In the genomic region with DNA sequence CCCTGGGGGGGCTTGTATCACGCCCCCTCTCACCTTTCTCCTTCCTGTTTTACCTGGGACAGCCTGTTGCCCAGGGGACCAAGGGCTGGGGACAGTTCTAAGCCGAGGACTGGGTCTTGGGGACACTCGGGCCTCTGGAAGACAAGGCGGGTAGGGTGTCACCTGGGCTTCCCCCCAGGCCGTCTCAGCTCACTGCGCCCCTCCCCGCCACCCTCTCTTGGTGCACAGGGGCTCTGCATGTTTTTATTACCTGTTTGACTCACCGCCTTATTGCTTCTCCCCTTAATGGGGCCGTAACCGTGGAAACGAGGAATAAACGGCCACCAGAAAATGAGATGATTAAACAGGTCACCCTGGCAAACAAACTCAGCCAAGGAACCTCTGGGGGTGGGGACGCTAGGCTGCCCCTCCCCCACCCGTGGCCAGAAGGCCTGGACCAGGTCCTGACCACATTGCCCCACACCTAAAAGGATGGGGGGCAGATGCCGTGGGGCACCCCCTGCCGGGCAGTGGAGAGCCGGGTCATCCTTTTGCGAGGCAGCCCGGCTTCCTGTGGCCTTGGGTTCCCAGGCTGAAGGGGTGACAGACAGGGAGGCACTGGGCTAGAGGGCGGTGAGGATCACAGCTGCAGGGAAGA, we compare ENCODE assay signal across 11 cellular contexts.
DNase-seq lines count a peak whose midpoint lies in the region; ATAC-seq, FAIRE-seq and TF ChIP-seq lines count a peak whose summit lies in the region.
"Had no signal": no experiment of that assay in that cellular context is flagged by ENCODE, and none has a peak within 500 bp of the region (broad histone marks: within the 10 kb centered on the region; RNA-seq: fewer than 3 reads in every experiment).

No MANE protein-coding gene starts in this region.

- DNase-seq in DMS53 (lab: John Stamatoyannopoulos, UW) (peak; percentile 44), DMS53 treated with DMSO at 0.1 percent for 48 hours (lab: John Stamatoyannopoulos, UW; ENCODE audit: unreplicated experiment) (no peak), T1000 (lab: John Stamatoyannopoulos, UW) (peak; percentile 27), HepG2 (ENCODE audit: low spot score) (peak; percentile 71), HAP-1 (ENCODE audit: low spot score in 2 of 2) (no peak), mesenteric fat pad (ENCODE audit: low spot score) (no peak)
- DNase-seq: 8988T; activated B cell treated with CpG ODN at 0.5 μM for 24 hours; activated naive CD4-positive, alpha-beta T cell had no signal

- no peak for FAIRE-seq in HepG2 (lab: Jason Lieb, UNC)

- no peak overlapping the region for H3K4me3 Mint-ChIP-seq in stimulated activated memory B cell treated with anti-CD40 and anti-IgM and Interleukin-4, amounts not matched to agents 10 μg/mL and 1 μg/mL and 100 μg/mL, for 72 hours
- H3K4me3 Mint-ChIP-seq: activated B cell treated with CpG ODN at 0.5 μM for 24 hours had no signal

- no TSS peak for BruUV-seq in HepG2 (replicated peaks; lab: Mats Ljungman, UMichigan)

- peak overlapping the region; percentile 34 for H3K27ac Mint-ChIP-seq in stimulated activated memory B cell treated with anti-CD40 and anti-IgM and Interleukin-4, amounts not matched to agents 10 μg/mL and 1 μg/mL and 100 μg/mL, for 72 hours
- H3K27ac Mint-ChIP-seq: activated B cell treated with CpG ODN at 0.5 μM for 24 hours had no signal

- TF ChIP-seq EP300 in HepG2 (IDR thresholded peaks at IDR 0.05; ENCODE audit: low read depth in 2 of 2, low read length in 2 of 2), result peak in 1 of 2 experiments; percentile 19; a peak in 1 of 4 replicates
- peak; percentile 16; the same call in 1 of the 2 replicates for TF ChIP-seq EP300 in HepG2 (CRISPR knock-in tag; IDR thresholded peaks at IDR 0.05; ENCODE audit: borderline replicate concordance)

- H3K27me3 ChIP-seq in HepG2 (ENCODE audit: control insufficient read depth in 1 of 2, insufficient read depth in 2 of 2, low read length in 2 of 2), result no peaks in the 10 kb centered on the region; a peak in 1 of 5 replicates
- H3K27me3 ChIP-seq in HAP-1 (ENCODE audit: low read depth), result no peaks in the 10 kb centered on the region

- H4K20me1 ChIP-seq in HepG2 (ENCODE audit: insufficient read depth, low read length), result no peaks in the 10 kb centered on the region

- no peaks in the 10 kb centered on the region for H3K9me3 Mint-ChIP-seq in stimulated activated memory B cell treated with anti-CD40 and anti-IgM and Interleukin-4, amounts not matched to agents 10 μg/mL and 1 μg/mL and 100 μg/mL, for 72 hours
- H3K9me3 Mint-ChIP-seq: activated B cell treated with CpG ODN at 0.5 μM for 24 hours had no signal

- in situ Hi-C loops in HepG2 (cut with HindIII; ENCODE audit: extremely low pct_ligation_motif_present, low pct_unique_long_range_greater_than_20kb) (no loop called here), HAP-1 (cut with MboI; ENCODE audit: low sequenced_read_pairs) (no loop called here)

- H2AFZ ChIP-seq in HepG2 (ENCODE audit: low read length), result no peak overlapping the region

- no peaks in the 10 kb centered on the region for H3K27me3 Mint-ChIP-seq in stimulated activated memory B cell treated with anti-CD40 and anti-IgM and Interleukin-4, amounts not matched to agents 10 μg/mL and 1 μg/mL and 100 μg/mL, for 72 hours
- H3K27me3 Mint-ChIP-seq: activated B cell treated with CpG ODN at 0.5 μM for 24 hours had no signal

- peaks cover 68% of the 10 kb centered on the region for H3K4me1 Mint-ChIP-seq in stimulated activated memory B cell treated with anti-CD40 and anti-IgM and Interleukin-4, amounts not matched to agents 10 μg/mL and 1 μg/mL and 100 μg/mL, for 72 hours

- H3K4me2 ChIP-seq in HepG2 (ENCODE audit: low read depth, low read length), result peak overlapping the region; percentile 76

- WGBS in HepG2 (ENCODE audit: low lambda C conversion rate), result 4% methylated on average over 12 of the region's 20 CpGs

- H3K79me2 ChIP-seq in HepG2 (ENCODE audit: insufficient read depth, low read length), result no peaks in the 10 kb centered on the region

- peaks cover 20% of the 10 kb centered on the region for H3K36me3 Mint-ChIP-seq in stimulated activated memory B cell treated with anti-CD40 and anti-IgM and Interleukin-4, amounts not matched to agents 10 μg/mL and 1 μg/mL and 100 μg/mL, for 72 hours

- H3K4me3 ChIP-seq in HepG2 (replicated peaks in 1 of 3; ENCODE audit: insufficient read depth in 1 of 3, low read depth in 2 of 3, low read length in 3 of 3) (peak overlapping the region; percentile 35 to 61 (median 39); a peak in 5 of 6 replicates), HAP-1 (no peak overlapping the region)

- no peaks in the 10 kb centered on the region for H3K36me3 ChIP-seq in HepG2 (replicated peaks in 1 of 2; ENCODE audit: control insufficient read depth in 1 of 2, insufficient read depth in 2 of 2, low read length in 2 of 2)
- H3K36me3 ChIP-seq in HAP-1 (replicated peaks), result no peaks in the 10 kb centered on the region

- peak overlapping the region; percentile 90 for H3K27ac ChIP-seq in HepG2 (ENCODE audit: extremely low read length, insufficient read depth, low read length)

- peak; percentile 83 for TF ChIP-seq CTCF in HepG2 (CRISPR knock-in tag; IDR thresholded peaks at IDR 0.05)

- no peaks in the 10 kb centered on the region for H3K9me3 ChIP-seq in HepG2 (ENCODE audit: low read length)
- H3K9me3 ChIP-seq in HAP-1, result no peaks in the 10 kb centered on the region

- H3K4me1 ChIP-seq in HepG2 (ENCODE audit: insufficient read depth, low read length) (peaks cover 77% of the 10 kb centered on the region), HAP-1 (no peaks in the 10 kb centered on the region)

- H3K9ac ChIP-seq in HepG2 (ENCODE audit: insufficient read depth, low read depth, low read length), result peak overlapping the region; percentile 71

- TF ChIP-seq RAD21 in HepG2 (CRISPR knock-in tag; IDR thresholded peaks at IDR 0.05), result peak; percentile 42; the same call in 1 of the 2 replicates

- TF ChIP-seq POLR2A in HepG2 (IDR thresholded peaks at IDR 0.05; ENCODE audit: insufficient read depth in 1 of 2, low read depth in 2 of 2, low read length in 2 of 2), result no peak

- intact Hi-C loops in HepG2 (cut with micrococcal nuclease; ENCODE audit: unreplicated experiment), result loop anchor here (5.0 kb wide), 1 partner anchor 174 kb away; no protein-coding TSS in a partner anchor

- POLR2A ChIA-PET in HepG2 (lab: Yijun Ruan, JAX), result interaction anchor here (0.7 to 1.8 kb wide), 7 partner anchors 9 to 215 kb away, joined by 3 to 26 read pairs (median 5); no protein-coding TSS in a partner anchor

- peak; percentile 74 for ATAC-seq in HepG2
- ATAC-seq in stimulated activated memory B cell treated with anti-CD40 and anti-IgM and Interleukin-4, amounts not matched to agents 10 μg/mL and 1 μg/mL and 100 μg/mL, for 72 hours, result no peak
- ATAC-seq in GM18511 (IDR thresholded peaks at IDR 0.05; ENCODE audit: unreplicated experiment), result no peak

- CTCF ChIA-PET in HepG2 (lab: Yijun Ruan, JAX; ENCODE audit: low intra/inter-chr PET ratio, low total read pairs), result no interaction called here

TF ChIP-seq in HepG2, 621 proteins besides CTCF, POLR2A, EP300 and RAD21 (continues in another document):
- TF ChIP-seq ZNF124 (CRISPR knock-in tag; IDR thresholded peaks at IDR 0.05) (no peak), SNAI1 (CRISPR knock-in tag; IDR thresholded peaks at IDR 0.05; ENCODE audit: borderline replicate concordance) (0 out of 2 replicates have a peak, but pooled peaks have one; percentile 31), POLR2AphosphoS5 (IDR thresholded peaks at IDR 0.05; ENCODE audit: low read depth, low read length) (no peak), ZNF34 (CRISPR knock-in tag; IDR thresholded peaks at IDR 0.05; ENCODE audit: borderline replicate concordance) (no peak; the same call in 1 of the 2 replicates)
- TF ChIP-seq, protein P1, sequence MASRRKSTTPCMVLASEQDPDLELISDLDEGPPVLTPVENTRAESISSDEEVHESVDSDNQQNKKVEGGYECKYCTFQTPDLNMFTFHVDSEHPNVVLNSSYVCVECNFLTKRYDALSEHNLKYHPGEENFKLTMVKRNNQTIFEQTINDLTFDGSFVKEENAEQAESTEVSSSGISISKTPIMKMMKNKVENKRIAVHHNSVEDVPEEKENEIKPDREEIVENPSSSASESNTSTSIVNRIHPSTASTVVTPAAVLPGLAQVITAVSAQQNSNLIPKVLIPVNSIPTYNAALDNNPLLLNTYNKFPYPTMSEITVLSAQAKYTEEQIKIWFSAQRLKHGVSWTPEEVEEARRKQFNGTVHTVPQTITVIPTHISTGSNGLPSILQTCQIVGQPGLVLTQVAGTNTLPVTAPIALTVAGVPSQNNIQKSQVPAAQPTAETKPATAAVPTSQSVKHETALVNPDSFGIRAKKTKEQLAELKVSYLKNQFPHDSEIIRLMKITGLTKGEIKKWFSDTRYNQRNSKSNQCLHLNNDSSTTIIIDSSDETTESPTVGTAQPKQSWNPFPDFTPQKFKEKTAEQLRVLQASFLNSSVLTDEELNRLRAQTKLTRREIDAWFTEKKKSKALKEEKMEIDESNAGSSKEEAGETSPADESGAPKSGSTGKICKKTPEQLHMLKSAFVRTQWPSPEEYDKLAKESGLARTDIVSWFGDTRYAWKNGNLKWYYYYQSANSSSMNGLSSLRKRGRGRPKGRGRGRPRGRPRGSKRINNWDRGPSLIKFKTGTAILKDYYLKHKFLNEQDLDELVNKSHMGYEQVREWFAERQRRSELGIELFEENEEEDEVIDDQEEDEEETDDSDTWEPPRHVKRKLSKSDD (CRISPR knock-in tag; IDR thresholded peaks at IDR 0.05; ENCODE audit: low read depth), result no peak

Comparison
In these comparisons a context has a peak if more than half of its experiments do, and no peak if none do; other contexts are left out.
1. DNase-seq: peak in DMS53 (single experiment), T1000 (single experiment) and HepG2 (single experiment); none in DMS53 treated with DMSO at 0.1 percent for 48 hours (single experiment), HAP-1 (0 of 2) and mesenteric fat pad (single experiment).